ENCODE assay signal across 13 cellular contexts in genomic region chr17:80960037-80960796, GRCh38. TPM values are rescaled to one million over a fixed set of nuclear protein-coding genes. Genes with fewer than 3 reads are reported as not detected.
DNase-seq lines count a peak whose midpoint lies in the region; ATAC-seq and TF ChIP-seq lines count a peak whose summit lies in the region.
"Had no signal": no experiment of that assay in that cellular context is flagged by ENCODE, and none has a peak within 500 bp of the region (broad histone marks: within the 10 kb centered on the region; RNA-seq: fewer than 3 reads in every experiment).

No MANE protein-coding gene starts in this region.

- H3K4me1 ChIP-seq in rectal smooth muscle tissue (ENCODE audit: control insufficient read depth, insufficient read depth, low read length): peaks cover 35% of the 10 kb centered on the region
- peaks cover 19% of the 10 kb centered on the region for H3K4me1 ChIP-seq in vagina

- H3K4me3 ChIP-seq in rectal smooth muscle tissue (ENCODE audit: low read length) (peak overlapping the region; percentile 17), vagina (no peak overlapping the region)

- intact Hi-C loops in left cardiac atrium (cut with DNase I): loop anchor here in 1 of 2 donors (10.0 kb wide), 1 partner anchor 85 kb away; no protein-coding TSS in a partner anchor
- intact Hi-C loops in vagina (cut with DNase I): no loop called here

- peaks cover 0 to 4% of the 10 kb centered on the region in 2 donors for H3K36me3 Mint-ChIP-seq in activated T-cell treated with anti-CD3 and anti-CD28 coated beads, Interleukin-2, amount 50 U/mL, for 72 hours (ENCODE audit: insufficient read depth in 2 of 2)

- no peaks in the 10 kb centered on the region for H3K27me3 ChIP-seq in rectal smooth muscle tissue (ENCODE audit: control insufficient read depth, insufficient read depth, low read length)
- no peaks in the 10 kb centered on the region for H3K27me3 ChIP-seq in vagina

- no peak overlapping the region for H3K4me3 Mint-ChIP-seq in activated T-cell treated with anti-CD3 and anti-CD28 coated beads, Interleukin-2, amount 50 U/mL, for 72 hours
- H3K4me3 Mint-ChIP-seq: activated naive CD8-positive, alpha-beta T cell treated with anti-CD3 and anti-CD28 coated beads for 36 hours; memory B cell had no signal

- TF ChIP-seq POLR2A in vagina (IDR thresholded peaks at IDR 0.05): no peak

- peak; percentile 8 to 22 for ATAC-seq in activated T-cell treated with anti-CD3 and anti-CD28 coated beads, Interleukin-2, amount 50 U/mL, for 72 hours (replicated peaks in 1 of 2)
- peak; percentile 17 to 28 for ATAC-seq in left cardiac atrium

- H3K27me3 Mint-ChIP-seq in activated T-cell treated with anti-CD3 and anti-CD28 coated beads, Interleukin-2, amount 50 U/mL, for 72 hours (ENCODE audit: low read depth): no peaks in the 10 kb centered on the region
- H3K27me3 Mint-ChIP-seq: activated naive CD8-positive, alpha-beta T cell treated with anti-CD3 and anti-CD28 coated beads for 36 hours; memory B cell had no signal

- H3K9me3 Mint-ChIP-seq in activated T-cell treated with anti-CD3 and anti-CD28 coated beads, Interleukin-2, amount 50 U/mL, for 72 hours: no peaks in the 10 kb centered on the region
- H3K9me3 Mint-ChIP-seq: activated naive CD8-positive, alpha-beta T cell treated with anti-CD3 and anti-CD28 coated beads for 36 hours; memory B cell had no signal

- TF ChIP-seq CTCF in vagina (IDR thresholded peaks at IDR 0.05): no peak

- H3K4me1 Mint-ChIP-seq in activated T-cell treated with anti-CD3 and anti-CD28 coated beads, Interleukin-2, amount 50 U/mL, for 72 hours (ENCODE audit: low read depth): no peaks in the 10 kb centered on the region
- H3K4me1 Mint-ChIP-seq: activated naive CD8-positive, alpha-beta T cell treated with anti-CD3 and anti-CD28 coated beads for 36 hours; memory B cell had no signal

- H3K27ac Mint-ChIP-seq in activated T-cell treated with anti-CD3 and anti-CD28 coated beads, Interleukin-2, amount 50 U/mL, for 72 hours: no peak overlapping the region
- H3K27ac Mint-ChIP-seq: activated naive CD8-positive, alpha-beta T cell treated with anti-CD3 and anti-CD28 coated beads for 36 hours; memory B cell had no signal

- H3K9ac ChIP-seq in rectal smooth muscle tissue (ENCODE audit: low read length): no peak overlapping the region

- H3K36me3 ChIP-seq in rectal smooth muscle tissue (ENCODE audit: control insufficient read depth, insufficient read depth, low read length) (peaks cover 5% of the 10 kb centered on the region), vagina (peaks cover 0 to 4% of the 10 kb centered on the region in 2 donors)

- peak overlapping the region; percentile 98 for H3K27ac ChIP-seq in rectal smooth muscle tissue (ENCODE audit: low read depth, low read length)
- peak overlapping the region; percentile 68 for H3K27ac ChIP-seq in vagina

- H3K9me3 ChIP-seq in vagina: no peaks in the 10 kb centered on the region

- no peak for DNase-seq in activated T-cell treated with anti-CD3 and anti-CD28 coated beads, Interleukin-2, amount 50 U/mL, for 72 hours
- DNase-seq in activated T-cell treated with anti-CD3 and anti-CD28 coated beads, Interleukin-2, amount 50 U/mL, for 1 hour: no peak
- DNase-seq in left cardiac atrium (no peak), vagina (ENCODE audit: extremely low spot score in 2 of 2) (no peak), dedifferentiated amniotic fluid mesenchymal stem cell (ENCODE audit: extremely low spot score) (no peak), NCI-H510A (lab: John Stamatoyannopoulos, UW) (no peak), SIG-M5 treated with dmso at 0.1 percent for 504 hours (lab: John Stamatoyannopoulos, UW; ENCODE audit: unreplicated experiment) (no peak)
- DNase-seq: activated naive CD8-positive, alpha-beta T cell treated with anti-CD3 and anti-CD28 coated beads for 36 hours; NCI-H2029; NCI-H526 treated with DMSO at 0.1 percent for 48 hours; occipital lobe had no signal

RNA-seq across cellular contexts. Expression of gene CHMP6, which starts 31.4 kb away (rescaled TPM):
- 10 to 100 TPM; 11.2 to 12.2 TPM for total RNA-seq in activated T-cell treated with anti-CD3 and anti-CD28 coated beads, Interleukin-2, amount 50 U/mL, for 72 hours
- total RNA-seq in left cardiac atrium: 10 to 100 TPM; 17.4 to 19.1 TPM
- total RNA-seq in vagina: 31.7 TPM
